In the genomic region with DNA sequence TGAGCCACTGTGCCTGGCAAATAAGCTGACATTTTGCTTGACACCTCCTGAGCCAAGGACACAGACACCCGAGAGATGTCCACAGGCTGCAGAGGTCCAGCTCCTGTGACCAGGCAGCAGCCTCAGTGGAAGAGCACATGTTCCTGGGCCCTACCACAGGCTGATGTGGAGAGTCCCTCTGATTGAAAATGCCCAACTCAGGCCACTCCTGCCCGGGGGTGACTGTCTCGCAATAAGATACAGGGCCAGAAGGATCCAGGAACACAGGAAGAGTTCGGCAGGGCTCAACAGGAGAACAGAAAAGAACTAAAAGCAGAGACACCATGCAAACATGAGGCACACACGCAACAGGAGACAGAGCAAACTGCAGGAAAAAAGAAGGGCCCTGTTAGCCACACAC, we compare ENCODE assay signal across 1 cellular context.
TF ChIP-seq lines count a peak whose summit lies in the region.

No MANE protein-coding gene starts in this region.

TF ChIP-seq in HepG2, 621 proteins besides CTCF, POLR2A, EP300 and RAD21:
- TF ChIP-seq PRDM10 (CRISPR knock-in tag; IDR thresholded peaks at IDR 0.05; ENCODE audit: low read depth) = 0 out of 2 replicates have a peak, but pooled peaks have one; percentile 33
- TF ChIP-seq ZFX (CRISPR knock-in tag; IDR thresholded peaks at IDR 0.05; ENCODE audit: low read depth) = peak; percentile 12; the same call in 1 of the 2 replicates
- TF ChIP-seq THAP11 (CRISPR knock-in tag; IDR thresholded peaks at IDR 0.05) = no peak
